Comparison of ENCODE assay signal across 13 cellular contexts in genomic region chr1:116769050-116769449, GRCh38. TPM values are rescaled to one million over a fixed set of nuclear protein-coding genes. Genes with fewer than 3 reads are reported as not detected.
A peak's percentile ranks its signal among the peaks of the same experiment; 100 is the strongest.
DNase-seq lines count a peak whose midpoint lies in the region; ATAC-seq, FAIRE-seq and TF ChIP-seq lines count a peak whose summit lies in the region.
"Had no signal": no experiment of that assay in that cellular context is flagged by ENCODE, and none has a peak within 500 bp of the region (broad histone marks: within the 10 kb centered on the region; RNA-seq: fewer than 3 reads in every experiment).

No MANE protein-coding gene starts in this region.

- no peaks in the 10 kb centered on the region for H3K9me3 Mint-ChIP-seq in CD4-positive, alpha-beta T cell

- POLR2A ChIA-PET in CD4-positive, alpha-beta T cell (lab: Charles Lee), result interaction anchor here (0.6 to 15.0 kb wide), 27 partner anchors 8 to 890 kb away, joined by 3 to 412 read pairs (median 5); partner anchors contain the start of genes CD2 and TTF2
- POLR2A ChIA-PET in K562 (lab: Yijun Ruan, JAX), result interaction anchor here (0.6 to 1.7 kb wide), 2 partner anchors 11 to 292 kb away, joined by 3 to 6 read pairs; no protein-coding TSS in a partner anchor

- H2AFZ ChIP-seq in KMS-11 (ENCODE audit: low read depth) (no peak overlapping the region), K562 (ENCODE audit: low read depth, low read length) (peak overlapping the region; percentile 57)

- no peak for ATAC-seq in CD4-positive, alpha-beta T cell (ENCODE audit: poor library complexity)
- peak; percentile 10 for ATAC-seq in GM19328 (IDR thresholded peaks at IDR 0.05; ENCODE audit: unreplicated experiment)
- no peak for ATAC-seq in K562
- no peak for ATAC-seq in pancreas
- ATAC-seq in GM19455 (IDR thresholded peaks at IDR 0.05; ENCODE audit: unreplicated experiment), result no peak
- ATAC-seq: WTC11 had no signal

- H3K4me1 ChIP-seq in KMS-11 (ENCODE audit: low read depth, poor library complexity, severe bottlenecking), result peaks cover 93% of the 10 kb centered on the region
- H3K4me1 ChIP-seq in K562 (replicated peaks in 1 of 2; ENCODE audit: control insufficient read depth in 2 of 2, insufficient read depth in 2 of 2, low read length in 2 of 2), result peaks cover 2 to 8% of the 10 kb centered on the region in 2 experiments
- peaks cover 7 to 9% (median 8%) of the 10 kb centered on the region in 3 donors for H3K4me1 ChIP-seq in pancreas

- TF ChIP-seq EP300 in K562 (IDR thresholded peaks at IDR 0.05; ENCODE audit: low read length), result no peak

- H3K4me2 ChIP-seq in KMS-11 (peak overlapping the region; percentile 91), K562 (ENCODE audit: insufficient read depth, low read length) (no peak overlapping the region)

- H3K36me3 ChIP-seq in KMS-11 (ENCODE audit: insufficient read depth) (no peaks in the 10 kb centered on the region), K562 (ENCODE audit: control insufficient read depth, insufficient read depth, low read length) (no peaks in the 10 kb centered on the region), pancreas (no peaks in the 10 kb centered on the region)

- 43% methylated on average over 7 of the region's 7 CpGs for WGBS in K562 (ENCODE audit: insufficient coverage, low coverage, missing lambda C conversion rate)
- WGBS in pancreas, 2 donors, result 90 to 91% methylated on average over 7 of the region's 7 CpGs

- H4K20me1 ChIP-seq in KMS-11 (ENCODE audit: insufficient read depth) (no peaks in the 10 kb centered on the region), K562 (replicated peaks; ENCODE audit: control insufficient read depth, insufficient read depth, low read length) (no peaks in the 10 kb centered on the region)

- intact Hi-C loops in CD4-positive, alpha-beta T cell (cut with DNase I, micrococcal nuclease), result loop anchor here in 1 of 2 experiments (1.0 to 10.0 kb wide), 4 partner anchors 32 to 286 kb away; no protein-coding TSS in a partner anchor
- intact Hi-C loops in K562 (cut with micrococcal nuclease) (no loop called here), pancreas (cut with DNase I) (no loop called here)

- H3K27ac ChIP-seq in CD4-positive, alpha-beta T cell (ENCODE audit: low read depth, low read length), result peak overlapping the region; percentile 88
- H3K27ac ChIP-seq in KMS-11 (peak overlapping the region; percentile 91), K562 (ENCODE audit: extremely low read depth, low read depth, low read length) (no peak overlapping the region), pancreas (no peak overlapping the region)

- peak overlapping the region; percentile 66 for H3K4me3 Mint-ChIP-seq in CD4-positive, alpha-beta T cell
- H3K4me3 Mint-ChIP-seq: WTC11 had no signal

- no peak for FAIRE-seq in K562 (lab: Jason Lieb, UNC)
- FAIRE-seq in pancreas (lab: Jason Lieb, UNC), result no peak

- no peak for TF ChIP-seq RAD21 in K562 (CRISPR knock-in tag; conservative IDR thresholded peaks at IDR 0.05 in 1 of 2, IDR thresholded peaks at IDR 0.05 in 1 of 2)

- H3K79me2 ChIP-seq in KMS-11 (ENCODE audit: insufficient read depth, low read depth), result no peaks in the 10 kb centered on the region
- no peaks in the 10 kb centered on the region for H3K79me2 ChIP-seq in K562 (ENCODE audit: control insufficient read depth, insufficient read depth, low read length)

- no peaks in the 10 kb centered on the region for H3K9me1 ChIP-seq in K562 (ENCODE audit: control insufficient read depth, insufficient read depth, low read length)

- no peak for TF ChIP-seq CTCF in CD4-positive, alpha-beta T cell (IDR thresholded peaks at IDR 0.05)
- TF ChIP-seq CTCF in KMS-11 (conservative IDR thresholded peaks at IDR 0.05; ENCODE audit: low read depth, low read length) (no peak), K562 (IDR thresholded peaks at IDR 0.05 in 2 of 3, conservative IDR thresholded peaks at IDR 0.05 in 1 of 3; ENCODE audit: insufficient read depth in 2 of 3, low read depth in 1 of 3, low read length in 3 of 3) (no peak), pancreas (IDR thresholded peaks at IDR 0.05) (no peak)

- CTCF ChIA-PET in CD4-positive, alpha-beta T cell (lab: Charles Lee), result interaction anchor here (0.6 to 6.3 kb wide), 12 partner anchors 8 to 218 kb away, joined by 3 to 62 read pairs (median 7); partner anchors contain the start of gene CD2
- CTCF ChIA-PET in K562 (lab: Yijun Ruan, JAX; ENCODE audit: low intra/inter-chr PET ratio), result no interaction called here

- no peak for TF ChIP-seq POLR2A in K562 (conservative IDR thresholded peaks at IDR 0.05)

- H3K4me3 ChIP-seq in KMS-11 (IDR thresholded peaks at IDR 0.05; ENCODE audit: insufficient read depth, low read depth, low read length) (peak overlapping the region; percentile 6), K562 (no peak overlapping the region), pancreas (no peak overlapping the region)

- no peaks in the 10 kb centered on the region for H3K27me3 ChIP-seq in CD4-positive, alpha-beta T cell (ENCODE audit: control insufficient read depth, insufficient read depth, low read length)
- no peaks in the 10 kb centered on the region for H3K27me3 ChIP-seq in KMS-11 (ENCODE audit: insufficient read depth, low read depth)
- H3K27me3 ChIP-seq in K562 (ENCODE audit: control insufficient read depth in 2 of 2, insufficient read depth in 2 of 2, low read length in 2 of 2), result no peaks in the 10 kb centered on the region
- H3K27me3 ChIP-seq in pancreas, result no peaks in the 10 kb centered on the region

- no peak for DNase-seq in CD4-positive, alpha-beta T cell
- DNase-seq in K562 (ENCODE audit: extremely low read depth in 1 of 4, low spot score in 3 of 4), result no peak
- DNase-seq in inferior parietal cortex (ENCODE audit: extremely low spot score), result no peak
- DNase-seq in pancreas, result no peak
- no peak for DNase-seq in NCI-H1092 treated with DMSO at 0.1 percent for 48 hours (lab: John Stamatoyannopoulos, UW)
- DNase-seq: aorta, C1 segment of cervical spinal cord, SHP77 treated with DMSO at 0.1 percent for 48 hours had no signal

- peak overlapping the region; percentile 99 for H3K27ac Mint-ChIP-seq in CD4-positive, alpha-beta T cell
- H3K27ac Mint-ChIP-seq: WTC11 had no signal

- in situ Hi-C loops in K562 (cut with MboI), result no loop called here

- H3K27me3 Mint-ChIP-seq in CD4-positive, alpha-beta T cell, result no peaks in the 10 kb centered on the region

- H3K9ac ChIP-seq in KMS-11, result peak overlapping the region; percentile 36; the same call in 1 of the 2 replicates
- no peak overlapping the region for H3K9ac ChIP-seq in K562 (ENCODE audit: insufficient read depth in 1 of 2, low read depth in 2 of 2, low read length in 2 of 2)

- BruUV-seq in K562 (replicated peaks; lab: Mats Ljungman, UMichigan), result no TSS peak

- peaks cover 97% of the 10 kb centered on the region for H3K4me1 Mint-ChIP-seq in CD4-positive, alpha-beta T cell (ENCODE audit: low read depth)

- H3K9me3 ChIP-seq in CD4-positive, alpha-beta T cell (ENCODE audit: control insufficient read depth, low read length), result no peaks in the 10 kb centered on the region
- H3K9me3 ChIP-seq in K562 (replicated peaks; ENCODE audit: control insufficient read depth, insufficient read depth, low read depth, low read length), result no peaks in the 10 kb centered on the region
- no peaks in the 10 kb centered on the region for H3K9me3 ChIP-seq in pancreas

- peaks cover 59% of the 10 kb centered on the region for H3K36me3 Mint-ChIP-seq in CD4-positive, alpha-beta T cell (ENCODE audit: low read depth)
- H3K36me3 Mint-ChIP-seq: WTC11 had no signal

TF ChIP-seq in K562, 482 proteins besides CTCF, POLR2A, EP300 and RAD21 (continues in another document):
- TF ChIP-seq C11orf30 (IDR thresholded peaks at IDR 0.05; ENCODE audit: low read depth) (no peak), NCOR1 (IDR thresholded peaks at IDR 0.05) (no peak), ZNF316 (IDR thresholded peaks at IDR 0.05) (no peak), ETV1 (tag; conservative IDR thresholded peaks at IDR 0.05; ENCODE audit: low read depth) (no peak), RBM34 (IDR thresholded peaks at IDR 0.05; ENCODE audit: borderline replicate concordance, insufficient read depth, low read length) (no peak), ARHGAP35 (IDR thresholded peaks at IDR 0.05; ENCODE audit: partially characterized antibody) (no peak), KDM4B (IDR thresholded peaks at IDR 0.05; ENCODE audit: borderline replicate concordance in 2 of 2, low read depth in 1 of 2) (no peak), POLR2AphosphoS2 (IDR thresholded peaks at IDR 0.05; ENCODE audit: low read length) (no peak)
- TF ChIP-seq, protein P1, sequence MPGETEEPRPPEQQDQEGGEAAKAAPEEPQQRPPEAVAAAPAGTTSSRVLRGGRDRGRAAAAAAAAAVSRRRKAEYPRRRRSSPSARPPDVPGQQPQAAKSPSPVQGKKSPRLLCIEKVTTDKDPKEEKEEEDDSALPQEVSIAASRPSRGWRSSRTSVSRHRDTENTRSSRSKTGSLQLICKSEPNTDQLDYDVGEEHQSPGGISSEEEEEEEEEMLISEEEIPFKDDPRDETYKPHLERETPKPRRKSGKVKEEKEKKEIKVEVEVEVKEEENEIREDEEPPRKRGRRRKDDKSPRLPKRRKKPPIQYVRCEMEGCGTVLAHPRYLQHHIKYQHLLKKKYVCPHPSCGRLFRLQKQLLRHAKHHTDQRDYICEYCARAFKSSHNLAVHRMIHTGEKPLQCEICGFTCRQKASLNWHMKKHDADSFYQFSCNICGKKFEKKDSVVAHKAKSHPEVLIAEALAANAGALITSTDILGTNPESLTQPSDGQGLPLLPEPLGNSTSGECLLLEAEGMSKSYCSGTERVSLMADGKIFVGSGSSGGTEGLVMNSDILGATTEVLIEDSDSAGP (CRISPR knock-in tag; IDR thresholded peaks at IDR 0.05), result no peak

RNA-seq across cellular contexts. Expression of gene CD2, which starts 14.8 kb away (rescaled TPM):
- 100 to 1,000 TPM; 150 to 151 TPM for total RNA-seq in CD4-positive, alpha-beta T cell
- total RNA-seq in K562 (2011; cell fraction: chromatin; rRNA removed; ENCODE audit: low replicate concordance), result not detected in 2 replicates
- not detected in 2 replicates for total RNA-seq in K562 (2011; cell fraction: nucleolus; rRNA removed)
- not detected in 2 replicates for total RNA-seq in K562 (2011; cell fraction: nucleoplasm; rRNA removed)
- not detected in 2 replicates for total RNA-seq in K562 (2014; rRNA removed)
- not detected in 2 replicates for total RNA-seq in K562 (2014; rRNA removed; fragmentation: Illumina TruSeq; extraction: Trizol)
- not detected in 2 replicates for total RNA-seq in K562 (2015; rRNA removed; fragmentation: Illumina TruSeq; extraction: Trizol)
- total RNA-seq in K562 (2021), result 0.16 and 0.29 TPM in 2 replicates
- polyA plus RNA-seq in K562 (2011; rRNA removed), result not detected in 2 replicates
- polyA plus RNA-seq in K562 (2011; cell fraction: cytosol; rRNA removed), result not detected in 2 replicates
- not detected in 2 replicates for polyA plus RNA-seq in K562 (2011; cell fraction: nucleus; rRNA removed)
- 0.06 TPM in 1 of 2 replicates, not detected in the other for polyA plus RNA-seq in K562 (2012)
- polyA plus RNA-seq in K562 (2014; fragmentation: Illumina TruSeq; extraction: Trizol), result 0.07 TPM in 1 of 2 replicates, not detected in the other
- not detected for polyA plus RNA-seq in K562 (2014; fragmentation: Nextera tagmentation; extraction: Ambion mirVana)
- not detected in 2 replicates for polyA plus RNA-seq in K562 (2014; rRNA removed)
- not detected in 2 replicates for polyA minus RNA-seq in K562 (2011; rRNA and poly(A)+ RNA removed)
- not detected in 2 replicates for polyA minus RNA-seq in K562 (2011; cell fraction: cytosol; rRNA and poly(A)+ RNA removed)
- polyA minus RNA-seq in K562 (2011; cell fraction: nucleus; rRNA and poly(A)+ RNA removed), result not detected in 2 replicates
- 1 to 10 TPM in 3 of 6 donors, under 1 TPM in 3; 0.16 to 1.9 (median 1.1) TPM for total RNA-seq in pancreas
- under 1 TPM; 0.61 to 0.72 TPM for polyA plus RNA-seq in pancreas
- total RNA-seq: endothelial cell of umbilical vein had no signal
- polyA plus RNA-seq: endothelial cell of umbilical vein had no signal

Comparison
In these comparisons a context has a peak if more than half of its experiments do, and no peak if none do; other contexts are left out.
1. H3K27ac ChIP-seq: peak in CD4-positive, alpha-beta T cell (single experiment) and KMS-11 (single experiment); none in K562 (single experiment) and pancreas (0 of 4).
2. RNA of gene CD2, which starts 14.8 kb away (total RNA-seq): 150 to 151 TPM in CD4-positive, alpha-beta T cell; 0.16 to 1.9 TPM in pancreas and 0.16 to 0.29 TPM in K562; every median in the first group is over 10 times any median in the second.